In genomic region chr3:193736616-193737015, GRCh38 we compare ENCODE assay signal across 21 cellular contexts.
"Had no signal": no experiment of that assay in that cellular context is flagged by ENCODE, and none has a peak within 500 bp of the region (broad histone marks: within the 10 kb centered on the region; RNA-seq: fewer than 3 reads in every experiment).

No MANE protein-coding gene starts in this region.

- H3K9me3 Mint-ChIP-seq: activated CD4-positive, alpha-beta memory T cell treated with anti-CD3 and anti-CD28 coated beads for 36 hours; activated naive CD4-positive, alpha-beta T cell treated with anti-CD3 and anti-CD28 coated beads, Interleukin-2, amount 50 U/mL, for 72 hours; activated naive CD8-positive, alpha-beta T cell treated with anti-CD3 and anti-CD28 coated beads, Interleukin-2, amount 50 U/mL, for 24 hours; activated T-cell treated with anti-CD3 and anti-CD28 coated beads, Interleukin-2, amount 50 U/mL, for 4 hours; T-helper 1 cell treated with Interleukin-12 subunit alpha and Interleukin-12 subunit beta and Interleukin-4 antibody, amounts not matched to agents 30 μg/mL and 1 μg/mL, for 36 hours; WTC11 had no signal

- H3K4me3 ChIP-seq: MG63 had no signal

- H3K9me3 ChIP-seq: MG63 had no signal

- H3K36me3 ChIP-seq: MG63 had no signal

- DNase-seq: activated CD4-positive, alpha-beta memory T cell treated with anti-CD3 and anti-CD28 coated beads for 36 hours; activated CD4-positive, alpha-beta T cell treated with anti-CD3 and anti-CD28 coated beads for 48 hours; activated CD4-positive, CD25-positive, alpha-beta regulatory T cell treated with anti-CD3 and anti-CD28 coated beads, Interleukin-2, amount 50 U/mL, for 72 hours; activated CD8-positive, alpha-beta memory T cell treated with anti-CD3 and anti-CD28 coated beads for 24 hours; activated effector memory CD4-positive, alpha-beta T cell treated with anti-CD3 and anti-CD28 coated beads, Interleukin-2, amount 50 U/mL, for 16 hours; activated naive CD4-positive, alpha-beta T cell treated with Interleukin-2 at 50 U/mL for 16 hours; activated naive CD8-positive, alpha-beta T cell treated with anti-CD3 and anti-CD28 coated beads, Interleukin-2, amount 50 U/mL, for 24 hours; activated T-cell treated with anti-CD3 and anti-CD28 coated beads, Interleukin-2, amount 50 U/mL, for 4 hours; amniotic stem cell; MG63; MV-4-11; NCI-H1694; NCI-H2029; NCI-H446 treated with DMSO at 0.1 percent for 48 hours; NCI-H524 treated with DMSO at 0.1 percent for 48 hours; PC-3; SHP77 treated with DMSO at 0.1 percent for 48 hours had no signal

- H3K27me3 Mint-ChIP-seq: activated CD4-positive, alpha-beta memory T cell treated with anti-CD3 and anti-CD28 coated beads for 36 hours; activated naive CD8-positive, alpha-beta T cell treated with anti-CD3 and anti-CD28 coated beads, Interleukin-2, amount 50 U/mL, for 24 hours had no signal

- H3K27ac Mint-ChIP-seq: activated CD4-positive, alpha-beta memory T cell treated with anti-CD3 and anti-CD28 coated beads for 36 hours; activated naive CD8-positive, alpha-beta T cell treated with anti-CD3 and anti-CD28 coated beads, Interleukin-2, amount 50 U/mL, for 24 hours; T-helper 1 cell treated with Interleukin-12 subunit alpha and Interleukin-12 subunit beta and Interleukin-4 antibody, amounts not matched to agents 30 μg/mL and 1 μg/mL, for 36 hours; WTC11 had no signal

- H3K36me3 Mint-ChIP-seq: activated CD4-positive, alpha-beta memory T cell treated with anti-CD3 and anti-CD28 coated beads for 36 hours; activated naive CD4-positive, alpha-beta T cell treated with anti-CD3 and anti-CD28 coated beads, Interleukin-2, amount 50 U/mL, for 72 hours; brain; WTC11 had no signal

- H3K4me1 Mint-ChIP-seq: activated naive CD8-positive, alpha-beta T cell treated with anti-CD3 and anti-CD28 coated beads, Interleukin-2, amount 50 U/mL, for 24 hours had no signal

- ATAC-seq: activated naive CD4-positive, alpha-beta T cell treated with anti-CD3 and anti-CD28 coated beads, Interleukin-2, amount 50 U/mL, for 72 hours; activated naive CD8-positive, alpha-beta T cell treated with anti-CD3 and anti-CD28 coated beads, Interleukin-2, amount 50 U/mL, for 24 hours; activated T-cell treated with anti-CD3 and anti-CD28 coated beads, Interleukin-2, amount 50 U/mL, for 4 hours; PC-3; WTC11 had no signal

- H3K4me3 Mint-ChIP-seq: activated CD4-positive, alpha-beta memory T cell treated with anti-CD3 and anti-CD28 coated beads for 36 hours; activated naive CD8-positive, alpha-beta T cell treated with anti-CD3 and anti-CD28 coated beads, Interleukin-2, amount 50 U/mL, for 24 hours; activated T-cell treated with anti-CD3 and anti-CD28 coated beads, Interleukin-2, amount 50 U/mL, for 4 hours; T-helper 1 cell treated with Interleukin-12 subunit alpha and Interleukin-12 subunit beta and Interleukin-4 antibody, amounts not matched to agents 30 μg/mL and 1 μg/mL, for 36 hours; WTC11 had no signal

- H3K27me3 ChIP-seq: MG63 had no signal
